ENCODE assay signal across 18 cellular contexts in the genomic region with DNA sequence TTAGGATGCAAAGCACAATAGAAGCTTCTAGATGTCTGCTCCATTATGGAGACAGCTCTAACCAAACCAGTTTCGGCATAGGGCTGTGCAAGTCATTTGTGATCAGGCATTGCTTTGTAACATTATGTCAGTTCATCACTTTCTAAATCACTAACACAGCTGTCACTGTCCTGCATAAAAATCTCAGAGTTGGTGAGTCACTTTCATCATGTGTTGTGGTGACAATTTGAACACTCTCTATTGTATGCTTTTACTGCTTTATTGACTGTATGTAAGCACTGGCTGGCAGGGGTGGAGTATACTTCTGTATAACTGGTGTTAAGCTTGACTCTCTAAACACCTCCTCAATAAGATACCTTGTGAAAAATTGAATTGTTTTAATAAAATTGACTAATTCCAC.
DNase-seq lines count a peak whose midpoint lies in the region; ATAC-seq and TF ChIP-seq lines count a peak whose summit lies in the region.
"Had no signal": no experiment of that assay in that cellular context is flagged by ENCODE, and none has a peak within 500 bp of the region (broad histone marks: within the 10 kb centered on the region; RNA-seq: fewer than 3 reads in every experiment).

No MANE protein-coding gene starts in this region.

- intact Hi-C loops in adrenal gland (cut with DNase I): no loop called here

- no peaks in the 10 kb centered on the region for H3K4me1 ChIP-seq in adrenal gland (replicated peaks in 1 of 2)
- H3K4me1 ChIP-seq: ascending aorta, left ventricle myocardium inferior, thyroid gland had no signal

- DNase-seq in SW480 (ENCODE audit: low spot score): peak; percentile 32
- DNase-seq in medulla oblongata (ENCODE audit: extremely low spot score): no peak
- no peak for DNase-seq in adrenal gland
- DNase-seq in NCI-H2227 (lab: John Stamatoyannopoulos, UW; ENCODE audit: unreplicated experiment): no peak
- DNase-seq in SIG-M5 (lab: John Stamatoyannopoulos, UW): no peak
- DNase-seq: activated B cell treated with CpG ODN at 0.5 μM for 24 hours, activated gamma-delta T cell treated with Interleukin-2 at 50 U/mL for 16 hours, Calu3, left ventricle myocardium inferior, pancreas, thyroid gland had no signal

- TF ChIP-seq CTCF in adrenal gland (IDR thresholded peaks at IDR 0.05): no peak

- H3K27me3 ChIP-seq in adrenal gland: no peaks in the 10 kb centered on the region
- H3K27me3 ChIP-seq: ascending aorta, pancreas, thyroid gland had no signal

- no peaks in the 10 kb centered on the region for H3K9me3 ChIP-seq in adrenal gland (replicated peaks in 1 of 3)
- H3K9me3 ChIP-seq: ascending aorta, HAP-1, pancreas, thyroid gland had no signal

- no peak for TF ChIP-seq POLR2A in adrenal gland (IDR thresholded peaks at IDR 0.05)

- WGBS in adrenal gland, 4 donors: 71 to 83% (median 75%) methylated on average over 1 of the region's 1 CpG

- H3K36me3 ChIP-seq in adrenal gland (replicated peaks in 1 of 2): no peaks in the 10 kb centered on the region
- H3K36me3 ChIP-seq: ascending aorta, HAP-1, left ventricle myocardium inferior, pancreas, thyroid gland had no signal

- no peak overlapping the region for H3K27ac ChIP-seq in adrenal gland
- H3K27ac ChIP-seq: ascending aorta, left ventricle myocardium inferior, pancreas, skin epidermis, thyroid gland had no signal

- ATAC-seq in GM18498 (IDR thresholded peaks at IDR 0.05; ENCODE audit: unreplicated experiment): peak; percentile 54
- peak; percentile 80 for ATAC-seq in GM18870 (IDR thresholded peaks at IDR 0.05; ENCODE audit: unreplicated experiment)
- peak; percentile 72 for ATAC-seq in HG02870 (IDR thresholded peaks at IDR 0.05; ENCODE audit: unreplicated experiment)
- ATAC-seq: pancreas, Right ventricle myocardium inferior had no signal

- H3K4me3 ChIP-seq in adrenal gland: no peak overlapping the region
- H3K4me3 ChIP-seq: ascending aorta, HAP-1, left ventricle myocardium inferior, pancreas, skin epidermis, thyroid gland had no signal
